Comparison of ENCODE assay signal across 38 cellular contexts in genomic region chr1:100001462-100001861, GRCh38.
"Had no signal": no experiment of that assay in that cellular context is flagged by ENCODE, and none has a peak within 500 bp of the region (broad histone marks: within the 10 kb centered on the region; RNA-seq: fewer than 3 reads in every experiment).

No MANE protein-coding gene starts in this region.

- H3K36me3 ChIP-seq: adrenal gland, brain microvascular endothelial cell, breast epithelium, cardiac muscle cell, colonic mucosa had no signal

- H3K27ac Mint-ChIP-seq: activated naive CD4-positive, alpha-beta T cell treated with anti-CD3 and anti-CD28 coated beads for 36 hours; activated naive CD4-positive, alpha-beta T cell treated with anti-CD3 and anti-CD28 coated beads, Interleukin-2, amount 10 ng/mL, durations not matched to agents 7 days and 5 days; activated naive CD8-positive, alpha-beta T cell; activated naive CD8-positive, alpha-beta T cell treated with anti-CD3 and anti-CD28 coated beads for 36 hours; activated naive CD8-positive, alpha-beta T cell treated with anti-CD3 and anti-CD28 coated beads, Interleukin-2, amount 10 ng/mL, durations not matched to agents 7 days and 5 days; activated naive CD8-positive, alpha-beta T cell treated with anti-CD3 and anti-CD28 coated beads, Interleukin-2, amount 50 U/mL, for 24 hours; activated T-helper 1 cell treated with anti-CD3 and anti-CD28 coated beads, Interleukin-12 subunit alpha, Interleukin-12 subunit beta, Interleukin-2, Interleukin-4 antibody, amounts not matched to agents 30 ng/mL and 10 ng/mL and 1 ng/mL, durations not matched to agents 14 hours and 24 hours and 36 hours; activated T-helper 17 cell treated with anti-CD3 and anti-CD28 coated beads, Interleukin-2, amount 50 U/mL, for 72 hours; activated T-helper 2 cell treated with anti-CD3 and anti-CD28 coated beads, Interferon-gamma antibody, Interleukin-2, Interleukin-4, amounts not matched to agents 10 μg/mL and 5 μg/mL and 100 μg/mL, durations not matched to agents 14 hours and 24 hours and 36 hours; brain had no signal

- H3K4me1 ChIP-seq: adrenal gland, ascending aorta, body of pancreas, breast epithelium, colonic mucosa had no signal

- H3K9me3 Mint-ChIP-seq: activated T-helper 17 cell treated with anti-CD3 and anti-CD28 coated beads, Interleukin-2, amount 50 U/mL, for 72 hours had no signal

- DNase-seq: activated effector memory CD4-positive, alpha-beta T cell treated with anti-CD3 and anti-CD28 coated beads, Interleukin-2, amount 50 U/mL, for 16 hours; activated effector memory CD4-positive, alpha-beta T cell treated with Interleukin-2 at 50 U/mL for 16 hours; activated gamma-delta T cell; activated gamma-delta T cell treated with Interleukin-2 at 50 U/mL for 16 hours; activated naive CD4-positive, alpha-beta T cell; activated naive CD4-positive, alpha-beta T cell treated with anti-CD3 and anti-CD28 coated beads for 36 hours; activated naive CD4-positive, alpha-beta T cell treated with anti-CD3 and anti-CD28 coated beads, Interleukin-2, amount 10 ng/mL, durations not matched to agents 7 days and 5 days; activated naive CD4-positive, alpha-beta T cell treated with anti-CD3 and anti-CD28 coated beads, Interleukin-2, amount 50 U/mL, for 16 hours; activated naive CD4-positive, alpha-beta T cell treated with Interleukin-2 at 50 U/mL for 16 hours; activated naive CD8-positive, alpha-beta T cell treated with anti-CD3 and anti-CD28 coated beads for 36 hours; activated naive CD8-positive, alpha-beta T cell treated with anti-CD3 and anti-CD28 coated beads, Interleukin-2, amount 10 ng/mL, durations not matched to agents 7 days and 5 days; activated naive CD8-positive, alpha-beta T cell treated with anti-CD3 and anti-CD28 coated beads, Interleukin-2, amount 50 U/mL, for 24 hours; activated T-cell treated with anti-CD3 and anti-CD28 coated beads, Interleukin-2, amount 50 U/mL, for 4 hours; activated T-cell treated with anti-CD3 and anti-CD28 coated beads, Interleukin-2, amount 50 U/mL, for 48 hours; activated T-cell treated with anti-CD3 and anti-CD28 coated beads, Interleukin-2, amount 50 U/mL, for 72 hours; adrenal gland; amniotic stem cell; amygdala; anterior cingulate cortex; aorta; body of pancreas; brain microvascular endothelial cell; caudate nucleus; central memory CD4-positive, alpha-beta T cell; cerebellar nuclear complex; colonic mucosa had no signal

- ATAC-seq: activated naive CD4-positive, alpha-beta T cell treated with anti-CD3 and anti-CD28 coated beads, Interleukin-2, amount 50 U/mL, for 72 hours; activated naive CD8-positive, alpha-beta T cell treated with anti-CD3 and anti-CD28 coated beads, Interleukin-2, amount 50 U/mL, for 24 hours; activated T-cell treated with anti-CD3 and anti-CD28 coated beads, Interleukin-2, amount 50 U/mL, for 4 hours; activated T-cell treated with anti-CD3 and anti-CD28 coated beads, Interleukin-2, amount 50 U/mL, for 72 hours; activated T-helper 17 cell treated with anti-CD3 and anti-CD28 coated beads, Interleukin-2, amount 50 U/mL, for 72 hours; body of pancreas had no signal

- H3K27ac ChIP-seq: adrenal gland, ascending aorta, body of pancreas, brain microvascular endothelial cell, breast epithelium, cardiac muscle cell, colonic mucosa had no signal

- H3K27me3 ChIP-seq: adrenal gland, ascending aorta, body of pancreas, brain microvascular endothelial cell, breast epithelium, cardiac muscle cell, colonic mucosa had no signal

- H3K27me3 Mint-ChIP-seq: activated naive CD4-positive, alpha-beta T cell treated with anti-CD3 and anti-CD28 coated beads, Interleukin-2, amount 10 ng/mL, durations not matched to agents 7 days and 5 days; activated naive CD4-positive, alpha-beta T cell treated with anti-CD3 and anti-CD28 coated beads, Interleukin-2, amount 50 U/mL, for 24 hours; activated naive CD8-positive, alpha-beta T cell; activated naive CD8-positive, alpha-beta T cell treated with anti-CD3 and anti-CD28 coated beads for 36 hours; activated naive CD8-positive, alpha-beta T cell treated with anti-CD3 and anti-CD28 coated beads, Interleukin-2, amount 10 ng/mL, durations not matched to agents 7 days and 5 days; activated naive CD8-positive, alpha-beta T cell treated with anti-CD3 and anti-CD28 coated beads, Interleukin-2, amount 50 U/mL, for 24 hours; activated T-helper 17 cell treated with anti-CD3 and anti-CD28 coated beads, Interleukin-2, amount 50 U/mL, for 72 hours; brain had no signal

- FAIRE-seq: astrocyte, bronchial epithelial cell had no signal

- H3K9me3 ChIP-seq: adrenal gland, body of pancreas, colonic mucosa had no signal

- H3K4me3 Mint-ChIP-seq: activated naive CD4-positive, alpha-beta T cell treated with anti-CD3 and anti-CD28 coated beads for 36 hours; activated naive CD4-positive, alpha-beta T cell treated with anti-CD3 and anti-CD28 coated beads, Interleukin-2, amount 10 ng/mL, durations not matched to agents 7 days and 5 days; activated naive CD4-positive, alpha-beta T cell treated with anti-CD3 and anti-CD28 coated beads, Interleukin-2, amount 50 U/mL, for 24 hours; activated naive CD8-positive, alpha-beta T cell; activated naive CD8-positive, alpha-beta T cell treated with anti-CD3 and anti-CD28 coated beads for 36 hours; activated naive CD8-positive, alpha-beta T cell treated with anti-CD3 and anti-CD28 coated beads, Interleukin-2, amount 10 ng/mL, durations not matched to agents 7 days and 5 days; activated naive CD8-positive, alpha-beta T cell treated with anti-CD3 and anti-CD28 coated beads, Interleukin-2, amount 50 U/mL, for 24 hours; activated T-cell treated with anti-CD3 and anti-CD28 coated beads, Interleukin-2, amount 50 U/mL, for 4 hours; activated T-cell treated with anti-CD3 and anti-CD28 coated beads, Interleukin-2, amount 50 U/mL, for 72 hours; activated T-helper 1 cell treated with anti-CD3 and anti-CD28 coated beads, Interleukin-12 subunit alpha, Interleukin-12 subunit beta, Interleukin-2, Interleukin-4 antibody, amounts not matched to agents 30 ng/mL and 10 ng/mL and 1 ng/mL, durations not matched to agents 14 hours and 24 hours and 36 hours; activated T-helper 17 cell treated with anti-CD3 and anti-CD28 coated beads, Interleukin-2, amount 50 U/mL, for 72 hours; brain had no signal

- H3K4me1 Mint-ChIP-seq: activated naive CD4-positive, alpha-beta T cell treated with anti-CD3 and anti-CD28 coated beads, Interleukin-2, amount 10 ng/mL, durations not matched to agents 7 days and 5 days; activated naive CD8-positive, alpha-beta T cell treated with anti-CD3 and anti-CD28 coated beads, Interleukin-2, amount 50 U/mL, for 24 hours; brain had no signal

- H3K4me3 ChIP-seq: adrenal gland, ascending aorta, body of pancreas, breast epithelium, cardiac muscle cell, colonic mucosa had no signal
